Comparison of ENCODE assay signal across 19 cellular contexts in genomic region chr19:47494211-47494547, GRCh38. TPM values are rescaled to one million over a fixed set of nuclear protein-coding genes. Genes with fewer than 3 reads are reported as not detected.
DNase-seq lines count a peak whose midpoint lies in the region; ATAC-seq and TF ChIP-seq lines count a peak whose summit lies in the region.
"Had no signal": no experiment of that assay in that cellular context is flagged by ENCODE, and none has a peak within 500 bp of the region (broad histone marks: within the 10 kb centered on the region; RNA-seq: fewer than 3 reads in every experiment).

No MANE protein-coding gene starts in this region.

- H3K9ac ChIP-seq in SK-N-SH: no peak overlapping the region
- H3K9ac ChIP-seq: KMS-11 had no signal

- H3K4me2 ChIP-seq in SK-N-SH: no peak overlapping the region
- H3K4me2 ChIP-seq: KMS-11 had no signal

- H3K27ac ChIP-seq in SK-N-SH (ENCODE audit: low read depth in 2 of 2, low read length in 1 of 2) (peak overlapping the region in 1 of 2 experiments; percentile 84; a peak in 2 of 4 replicates), 22Rv1 (peak overlapping the region; percentile 7; the same call in 1 of the 2 replicates), right atrium auricular region (peak overlapping the region; percentile 78 to 84)
- H3K27ac ChIP-seq: C4-2B, HL-60, KMS-11, Peyer's patch had no signal

- in situ Hi-C loops in G401 (cut with HindIII; ENCODE audit: low sequenced_read_pairs): no loop called here

- H3K4me1 ChIP-seq in SK-N-SH (ENCODE audit: control insufficient read depth in 1 of 2, insufficient read depth in 2 of 2, low read depth in 1 of 2, low read length in 1 of 2): peaks cover 0 to 77% of the 10 kb centered on the region in 2 experiments; a peak in 1 of 4 replicates
- H3K4me1 ChIP-seq in right atrium auricular region: peaks cover 0 to 61% of the 10 kb centered on the region in 2 donors
- H3K4me1 ChIP-seq: Peyer's patch had no signal

- TF ChIP-seq RAD21 in SK-N-SH (IDR thresholded peaks at IDR 0.05; ENCODE audit: low read length): no peak

- H3K36me3 ChIP-seq in SK-N-SH (replicated peaks in 1 of 2; ENCODE audit: control insufficient read depth in 1 of 2, insufficient read depth in 2 of 2, low read length in 1 of 2): peaks cover 0 to 26% of the 10 kb centered on the region in 2 experiments
- peaks cover 59% of the 10 kb centered on the region for H3K36me3 ChIP-seq in right atrium auricular region

- H3K27me3 ChIP-seq in SK-N-SH (ENCODE audit: insufficient read depth) (no peaks in the 10 kb centered on the region), right atrium auricular region (no peaks in the 10 kb centered on the region)
- H3K27me3 ChIP-seq: Peyer's patch had no signal

- no peak overlapping the region for H2AFZ ChIP-seq in SK-N-SH (ENCODE audit: low read depth)

- WGBS in SK-N-SH (ENCODE audit: low lambda C conversion rate): 92% methylated on average over 4 of the region's 5 CpGs

- TF ChIP-seq EP300 in SK-N-SH (IDR thresholded peaks at IDR 0.05; ENCODE audit: borderline replicate concordance in 1 of 2, low read depth in 1 of 2, low read length in 1 of 2): no peak

- H3K4me3 ChIP-seq in SK-N-SH (ENCODE audit: low read depth in 2 of 2, low read length in 1 of 2) (no peak overlapping the region), right atrium auricular region (no peak overlapping the region)
- H3K4me3 ChIP-seq: Peyer's patch had no signal

- no peak for ATAC-seq in SK-N-SH treated with all-trans-retinoic acid at 6 μM for 48 hours
- ATAC-seq in HG02798 (IDR thresholded peaks at IDR 0.05; ENCODE audit: poor library complexity, unreplicated experiment): no peak

- CTCF ChIA-PET in SK-N-SH (lab: Yijun Ruan, JAX): interaction anchor here (1.3 to 6.5 kb wide), 6 partner anchors 10 to 58 kb away, joined by 3 to 52 read pairs (median 19); partner anchors contain the start of genes KPTN, NAPA and SLC8A2

- no peaks in the 10 kb centered on the region for H3K9me2 ChIP-seq in SK-N-SH

- H3K79me2 ChIP-seq in SK-N-SH (ENCODE audit: insufficient read depth): no peaks in the 10 kb centered on the region

- DNase-seq in SK-N-SH: peak; percentile 56
- DNase-seq in NCI-H226: peak; percentile 0
- DNase-seq in right atrium auricular region (ENCODE audit: low spot score): no peak
- DNase-seq in AG08396 (ENCODE audit: low spot score): no peak
- no peak for DNase-seq in G401 (ENCODE audit: low spot score)
- DNase-seq: GDM1; H9; MV-4-11; NCI-H1930; NK-92 treated with Interleukin-12 subunit alpha and Interleukin-12 subunit beta, amount 100 ng/mL, for 24 hours; SIG-M5 had no signal

- no peaks in the 10 kb centered on the region for H3F3A ChIP-seq in SK-N-SH (replicated peaks; ENCODE audit: insufficient read depth)

- POLR2A ChIA-PET in SK-N-SH (lab: Yijun Ruan, JAX): interaction anchor here (2.6 kb wide), 1 partner anchor 10 kb away, joined by 17 read pairs; the partner anchor contains the start of gene KPTN

- H4K20me1 ChIP-seq in SK-N-SH (ENCODE audit: insufficient read depth): no peaks in the 10 kb centered on the region

- TF ChIP-seq CTCF in SK-N-SH (IDR thresholded peaks at IDR 0.05) (no peak), 22Rv1 (IDR thresholded peaks at IDR 0.05) (no peak), right atrium auricular region (IDR thresholded peaks at IDR 0.05) (no peak)

- H3K9me3 ChIP-seq in SK-N-SH (no peaks in the 10 kb centered on the region), right atrium auricular region (no peaks in the 10 kb centered on the region)
- H3K9me3 ChIP-seq: Peyer's patch had no signal

TF ChIP-seq in SK-N-SH, 30 proteins besides CTCF, POLR2A, EP300 and RAD21:
- TF ChIP-seq TEAD4 (IDR thresholded peaks at IDR 0.05; ENCODE audit: borderline replicate concordance, insufficient read depth) (no peak), SMC3 (IDR thresholded peaks at IDR 0.05; ENCODE audit: low read depth, low read length) (no peak), FOXJ3 (CRISPR knock-in tag; IDR thresholded peaks at IDR 0.05) (no peak), POLR2AphosphoS5 (IDR thresholded peaks at IDR 0.05; ENCODE audit: low read depth, low read length) (no peak), MXI1 (IDR thresholded peaks at IDR 0.05; ENCODE audit: low read depth, low read length) (peak; percentile 52; the same call in 1 of the 2 replicates)

TF ChIP-seq in SK-N-SH treated with all-trans-retinoic acid at 6 μM for 48 hours, 23 proteins besides CTCF, POLR2A, EP300 and RAD21:
- TF ChIP-seq PATZ1 (CRISPR knock-in tag; IDR thresholded peaks at IDR 0.05; ENCODE audit: borderline replicate concordance) (no peak), CREB5 (CRISPR knock-in tag; IDR thresholded peaks at IDR 0.05; ENCODE audit: low read depth) (no peak), ARNTL (CRISPR knock-in tag; IDR thresholded peaks at IDR 0.05; ENCODE audit: borderline replicate concordance, low read depth) (no peak)

RNA-seq across cellular contexts. Expression of gene KPTN, which starts 10.2 kb away (rescaled TPM):
- polyA plus RNA-seq in SK-N-SH (2012; rRNA removed): 15.8 and 17.7 TPM in 2 replicates
- 6.3 and 8.9 TPM in 2 replicates for polyA plus RNA-seq in SK-N-SH (2012; cell fraction: cytosol; rRNA removed)
- 64.6 and 79.2 TPM in 2 replicates for polyA plus RNA-seq in SK-N-SH (2012; cell fraction: nucleus; rRNA removed)
- total RNA-seq in right atrium auricular region: 1 to 10 TPM; 2.8 to 2.9 TPM
- total RNA-seq in G401 (2014; rRNA removed; shearing (Covaris generic)): 31.5 and 44.5 TPM in 2 replicates

RNA-seq across cellular contexts. Expression of gene NAPA, which starts 20.7 kb away (rescaled TPM):
- 80.0 and 84.1 TPM in 2 replicates for polyA plus RNA-seq in SK-N-SH (2012; rRNA removed)
- polyA plus RNA-seq in SK-N-SH (2012; cell fraction: cytosol; rRNA removed): 52.6 and 63.9 TPM in 2 replicates
- polyA plus RNA-seq in SK-N-SH (2012; cell fraction: nucleus; rRNA removed): 84.9 and 99.7 TPM in 2 replicates
- 100 to 1,000 TPM; 127 to 213 TPM for total RNA-seq in right atrium auricular region
- 54.7 and 75.9 TPM in 2 replicates for total RNA-seq in G401 (2014; rRNA removed; shearing (Covaris generic))

RNA-seq across cellular contexts. Expression of gene SLC8A2, which starts 22.5 kb away (rescaled TPM):
- polyA plus RNA-seq in SK-N-SH (2012; rRNA removed): 0.29 and 0.58 TPM in 2 replicates
- 0.26 and 0.45 TPM in 2 replicates for polyA plus RNA-seq in SK-N-SH (2012; cell fraction: cytosol; rRNA removed)
- 0.56 and 0.79 TPM in 2 replicates for polyA plus RNA-seq in SK-N-SH (2012; cell fraction: nucleus; rRNA removed)
- under 1 TPM; 0.28 to 0.37 TPM for total RNA-seq in right atrium auricular region
- total RNA-seq in G401 (2014; rRNA removed; shearing (Covaris generic)): 3.5 and 3.8 TPM in 2 replicates
- total RNA-seq: HT1080 had no signal

Comparison
In these comparisons a context has a peak if more than half of its experiments do, and no peak if none do; other contexts are left out.
1. DNase-seq: peak in SK-N-SH (single experiment) and NCI-H226 (single experiment); none in right atrium auricular region (single experiment), AG08396 (single experiment) and G401 (single experiment).